In genomic region chr1:243268284-243268653, GRCh38 we compare ENCODE assay signal across 9 cellular contexts. TPM values are rescaled to one million over a fixed set of nuclear protein-coding genes. Genes with fewer than 3 reads are reported as not detected.
DNase-seq lines count a peak whose midpoint lies in the region; ATAC-seq and TF ChIP-seq lines count a peak whose summit lies in the region.
"Had no signal": no experiment of that assay in that cellular context is flagged by ENCODE, and none has a peak within 500 bp of the region (broad histone marks: within the 10 kb centered on the region; RNA-seq: fewer than 3 reads in every experiment).

No MANE protein-coding gene starts in this region.

- no peak overlapping the region for H4K91ac ChIP-seq in trophoblast cell (ENCODE audit: low read depth, low read length)

- no peak overlapping the region for H3K9ac ChIP-seq in trophoblast cell (ENCODE audit: low read length)

- H3K27ac ChIP-seq in DOHH2 (ENCODE audit: low read depth, low read length) = no peak overlapping the region
- H3K27ac ChIP-seq in RWPE1 = peak overlapping the region; percentile 80
- H3K27ac ChIP-seq in trophoblast cell (ENCODE audit: low read depth, low read length) = no peak overlapping the region

- H3K9me2 ChIP-seq in DOHH2 (replicated peaks; ENCODE audit: control insufficient read depth, low read length) = no peaks in the 10 kb centered on the region

- 0 out of 2 replicates have a peak overlapping the region, but pooled peaks have one; percentile 3 for H3K4me3 ChIP-seq in DOHH2 (ENCODE audit: low read length)
- H3K4me3 ChIP-seq in trophoblast cell (ENCODE audit: low read depth, low read length) = no peak overlapping the region

- no peak overlapping the region for H4K8ac ChIP-seq in trophoblast cell (ENCODE audit: low read depth, low read length)

- H3K79me2 ChIP-seq in DOHH2 (ENCODE audit: control insufficient read depth, low read length) (peaks cover 15% of the 10 kb centered on the region), trophoblast cell (ENCODE audit: control insufficient read depth, insufficient read depth, low read length, poor library complexity) (peaks cover 2% of the 10 kb centered on the region)

- no peak overlapping the region for H2BK12ac ChIP-seq in trophoblast cell (ENCODE audit: low read length)

- H3K36me3 ChIP-seq in DOHH2 (ENCODE audit: control insufficient read depth, low read length) = peaks cover 5% of the 10 kb centered on the region; the same call in 1 of the 2 replicates
- H3K36me3 ChIP-seq in trophoblast cell (ENCODE audit: control insufficient read depth in 1 of 2, insufficient read depth in 2 of 2, low read length in 2 of 2) = peaks cover 2 to 3% of the 10 kb centered on the region in 2 experiments

- H2BK120ac ChIP-seq in trophoblast cell (ENCODE audit: insufficient read depth, low read length, poor library complexity) = no peak overlapping the region

- no peak overlapping the region for H2BK5ac ChIP-seq in trophoblast cell (ENCODE audit: low read depth, low read length, poor library complexity)

- TF ChIP-seq CTCF in DOHH2 (IDR thresholded peaks at IDR 0.05; ENCODE audit: low read depth, low read length, poor library complexity, severe bottlenecking) (no peak), RWPE1 (conservative IDR thresholded peaks at IDR 0.05; ENCODE audit: low read depth) (no peak)

- no peak overlapping the region for H2AK5ac ChIP-seq in trophoblast cell (ENCODE audit: low read length)

- POLR2A ChIA-PET in RWPE1 (lab: Yijun Ruan, JAX; ENCODE audit: low non-redundant PET) = no interaction called here

- no peak overlapping the region for H2AFZ ChIP-seq in trophoblast cell (ENCODE audit: insufficient read depth, low read length, poor library complexity)

- H3K4me1 ChIP-seq in DOHH2 (ENCODE audit: control insufficient read depth, low read length) (peaks cover 38% of the 10 kb centered on the region), trophoblast cell (ENCODE audit: control insufficient read depth in 1 of 2, insufficient read depth in 2 of 2, low read length in 2 of 2) (peaks cover 3 to 8% of the 10 kb centered on the region in 2 experiments)

- peak; percentile 77 for DNase-seq in RWPE1 (ENCODE audit: low spot score)
- peak; percentile 34 for DNase-seq in fibroblast of gingiva (ENCODE audit: low read depth)
- DNase-seq in trophoblast cell = peak; percentile 12 to 86
- DNase-seq in D341Med (ENCODE audit: low spot score) = no peak
- DNase-seq in COLO668 (lab: John Stamatoyannopoulos, UW; ENCODE audit: unreplicated experiment) = no peak
- DNase-seq: cortex of kidney had no signal

- peak overlapping the region; percentile 75 for H3K4me2 ChIP-seq in DOHH2 (ENCODE audit: low read length)
- H3K4me2 ChIP-seq in trophoblast cell (ENCODE audit: low read length) = no peak overlapping the region

- CTCF ChIA-PET in RWPE1 (lab: Yijun Ruan, JAX) = no interaction called here

- no peaks in the 10 kb centered on the region for H4K20me1 ChIP-seq in DOHH2 (ENCODE audit: control insufficient read depth, insufficient read depth, low read depth, low read length)

- H3K9me3 ChIP-seq in DOHH2 (ENCODE audit: control insufficient read depth, insufficient read depth, low read length) (no peaks in the 10 kb centered on the region), trophoblast cell (ENCODE audit: insufficient read depth, low read depth, low read length) (peaks cover 2% of the 10 kb centered on the region)

- no peak for ATAC-seq in GM21423 (IDR thresholded peaks at IDR 0.05; ENCODE audit: unreplicated experiment)
- no peak for ATAC-seq in GM21390 (IDR thresholded peaks at IDR 0.05; ENCODE audit: unreplicated experiment)

- H3K79me1 ChIP-seq in trophoblast cell (ENCODE audit: low read length) = peaks cover 11% of the 10 kb centered on the region

- no peaks in the 10 kb centered on the region for H3F3A ChIP-seq in DOHH2 (ENCODE audit: control insufficient read depth, insufficient read depth)

- H3K27me3 ChIP-seq in DOHH2 (ENCODE audit: control insufficient read depth, low read length) = no peaks in the 10 kb centered on the region
- H3K27me3 ChIP-seq in trophoblast cell (ENCODE audit: insufficient read depth, low read length) = no peaks in the 10 kb centered on the region

- H3K4ac ChIP-seq in trophoblast cell (ENCODE audit: low read depth, low read length) = no peak overlapping the region

- WGBS in trophoblast cell (ENCODE audit: extremely low coverage, insufficient coverage, insufficient read length) = 100% methylated on average over 1 of the region's 4 CpGs

- H3K18ac ChIP-seq in trophoblast cell (ENCODE audit: low read length) = no peak overlapping the region

- H3K23ac ChIP-seq in trophoblast cell (ENCODE audit: low read length) = no peak overlapping the region

- no peak overlapping the region for H3K14ac ChIP-seq in trophoblast cell (ENCODE audit: low read length)

- H4K12ac ChIP-seq in trophoblast cell (ENCODE audit: low read depth, low read length) = no peak overlapping the region

RNA-seq across cellular contexts. Expression of gene SDCCAG8, which starts 12.4 kb away (rescaled TPM):
- polyA plus RNA-seq in trophoblast cell (2013) = 19.6 and 20.8 TPM in 2 replicates

RNA-seq across cellular contexts. Expression of gene CEP170, which starts 13.2 kb away (rescaled TPM):
- 49.0 and 50.2 TPM in 2 replicates for polyA plus RNA-seq in trophoblast cell (2013)

Comparison
In these comparisons a context has a peak if more than half of its experiments do, and no peak if none do; other contexts are left out.
1. DNase-seq: peak in RWPE1 (single experiment), fibroblast of gingiva (single experiment) and trophoblast cell (2 of 2); none in D341Med (single experiment) and COLO668 (single experiment).